In the genomic region with DNA sequence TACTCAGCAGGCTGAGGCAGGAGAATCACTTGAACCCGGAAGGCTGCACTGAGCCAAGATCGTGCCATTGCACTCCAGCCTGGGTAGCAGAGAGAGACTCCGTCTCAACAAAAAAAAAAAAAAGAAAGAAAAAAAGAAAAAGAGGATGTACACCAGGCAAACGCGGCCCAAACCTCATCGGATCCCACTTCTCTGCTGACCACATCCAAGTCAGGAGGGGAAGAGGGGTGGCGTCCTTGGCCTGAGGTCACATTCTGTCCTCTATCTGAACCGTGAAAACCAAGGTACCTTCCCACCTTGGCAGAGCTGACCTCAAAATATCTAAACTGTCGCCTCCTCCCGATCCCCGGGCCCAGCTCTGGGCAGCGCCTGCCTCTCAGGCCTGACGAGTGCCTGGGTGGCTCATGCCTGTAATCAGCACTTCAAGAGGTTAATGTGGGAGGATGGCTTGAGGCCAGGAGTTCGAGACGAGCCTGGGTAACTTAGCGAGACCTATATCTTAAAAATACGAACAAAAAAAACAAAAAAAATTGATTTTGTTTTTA, we compare ENCODE assay signal across 1 cellular context.
A peak's percentile ranks its signal among the peaks of the same experiment; 100 is the strongest.
TF ChIP-seq lines count a peak whose summit lies in the region.

No MANE protein-coding gene starts in this region.

TF ChIP-seq in H1, 55 proteins besides CTCF, POLR2A, EP300 and RAD21:
- TF ChIP-seq, protein P1, sequence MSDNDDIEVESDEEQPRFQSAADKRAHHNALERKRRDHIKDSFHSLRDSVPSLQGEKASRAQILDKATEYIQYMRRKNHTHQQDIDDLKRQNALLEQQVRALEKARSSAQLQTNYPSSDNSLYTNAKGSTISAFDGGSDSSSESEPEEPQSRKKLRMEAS (IDR thresholded peaks at IDR 0.05), result no peak
- peak; percentile 8 for TF ChIP-seq EZH2 (IDR thresholded peaks at IDR 0.05; ENCODE audit: low read depth, low read length, severe bottlenecking)
- no peak for TF ChIP-seq HDAC6 (IDR thresholded peaks at IDR 0.05; ENCODE audit: low read depth, low read length)
- no peak for TF ChIP-seq CBX5 (IDR thresholded peaks at IDR 0.05; ENCODE audit: low read depth, low read length)
- TF ChIP-seq JUND (IDR thresholded peaks at IDR 0.05; ENCODE audit: low read length), result no peak
- TF ChIP-seq SUZ12 (IDR thresholded peaks at IDR 0.05; ENCODE audit: low read length), result no peak
